11 cellular contexts compared by ENCODE assay signal in genomic region chr9:113299800-113300292, GRCh38. TPM values are rescaled to one million over a fixed set of nuclear protein-coding genes. Genes with fewer than 3 reads are reported as not detected.
A peak's percentile ranks its signal among the peaks of the same experiment; 100 is the strongest.
DNase-seq lines count a peak whose midpoint lies in the region; ATAC-seq lines count a peak whose summit lies in the region.
"Had no signal": no experiment of that assay in that cellular context is flagged by ENCODE, and none has a peak within 500 bp of the region (broad histone marks: within the 10 kb centered on the region; RNA-seq: fewer than 3 reads in every experiment).

No MANE protein-coding gene starts in this region.

- ATAC-seq in HG03196 (IDR thresholded peaks at IDR 0.05; ENCODE audit: unreplicated experiment), result no peak

- DNase-seq in NCI-H82 (lab: John Stamatoyannopoulos, UW) (peak; percentile 29), NCI-H82 treated with DMSO at 0.1 percent for 48 hours (lab: John Stamatoyannopoulos, UW; ENCODE audit: unreplicated experiment) (no peak), NCI-H2107 treated with DMSO at 0.1 percent for 48 hours (lab: John Stamatoyannopoulos, UW; ENCODE audit: unreplicated experiment) (peak; percentile 20), dermis blood vessel endothelial cell (peak; percentile 71), renal cortical epithelial cell (ENCODE audit: low read depth) (peak; percentile 35), NCI-H1092 (lab: John Stamatoyannopoulos, UW) (no peak), C1 segment of cervical spinal cord (lab: John Stamatoyannopoulos, UW) (no peak)
- DNase-seq: activated CD8-positive, alpha-beta memory T cell treated with anti-CD3 and anti-CD28 coated beads for 24 hours had no signal

RNA-seq across cellular contexts. Expression of gene RNF183, which starts 3.3 kb away (rescaled TPM):
- not detected in 2 replicates for total RNA-seq in dermis blood vessel endothelial cell
- total RNA-seq in renal cortical epithelial cell, result 0.80 and 1.2 TPM in 2 replicates
- total RNA-seq: pulmonary artery endothelial cell, SJSA1 had no signal

RNA-seq across cellular contexts. Expression of gene PRPF4, which starts 24.4 kb away (rescaled TPM):
- total RNA-seq in dermis blood vessel endothelial cell, result 25.0 and 33.6 TPM in 2 replicates
- 31.1 and 36.6 TPM in 2 replicates for total RNA-seq in renal cortical epithelial cell

RNA-seq across cellular contexts. Expression of gene CDC26, which starts 24.5 kb away (rescaled TPM):
- total RNA-seq in dermis blood vessel endothelial cell, result 52.1 and 67.9 TPM in 2 replicates
- total RNA-seq in renal cortical epithelial cell, result 43.4 and 51.7 TPM in 2 replicates

RNA-seq across cellular contexts. Expression of gene WDR31, which starts 40.2 kb away (rescaled TPM):
- 0.17 and 0.37 TPM in 2 replicates for total RNA-seq in dermis blood vessel endothelial cell
- total RNA-seq in renal cortical epithelial cell, result 1.9 and 9.3 TPM in 2 replicates

RNA-seq across cellular contexts. Expression of gene BSPRY, which starts 49.5 kb away (rescaled TPM):
- total RNA-seq in dermis blood vessel endothelial cell (not detected in 2 replicates), renal cortical epithelial cell (0.45 and 22.4 TPM in 2 replicates)
- total RNA-seq: SJSA1 had no signal

Comparison
In these comparisons a context has a peak if more than half of its experiments do, and no peak if none do; other contexts are left out.
1. DNase-seq: peak in NCI-H82 (single experiment), NCI-H2107 treated with DMSO at 0.1 percent for 48 hours (single experiment), dermis blood vessel endothelial cell (single experiment) and renal cortical epithelial cell (single experiment); none in NCI-H82 treated with DMSO at 0.1 percent for 48 hours (single experiment), NCI-H1092 (single experiment) and C1 segment of cervical spinal cord (0 of 14).